ENCODE assay signal across 17 cellular contexts in the genomic region with DNA sequence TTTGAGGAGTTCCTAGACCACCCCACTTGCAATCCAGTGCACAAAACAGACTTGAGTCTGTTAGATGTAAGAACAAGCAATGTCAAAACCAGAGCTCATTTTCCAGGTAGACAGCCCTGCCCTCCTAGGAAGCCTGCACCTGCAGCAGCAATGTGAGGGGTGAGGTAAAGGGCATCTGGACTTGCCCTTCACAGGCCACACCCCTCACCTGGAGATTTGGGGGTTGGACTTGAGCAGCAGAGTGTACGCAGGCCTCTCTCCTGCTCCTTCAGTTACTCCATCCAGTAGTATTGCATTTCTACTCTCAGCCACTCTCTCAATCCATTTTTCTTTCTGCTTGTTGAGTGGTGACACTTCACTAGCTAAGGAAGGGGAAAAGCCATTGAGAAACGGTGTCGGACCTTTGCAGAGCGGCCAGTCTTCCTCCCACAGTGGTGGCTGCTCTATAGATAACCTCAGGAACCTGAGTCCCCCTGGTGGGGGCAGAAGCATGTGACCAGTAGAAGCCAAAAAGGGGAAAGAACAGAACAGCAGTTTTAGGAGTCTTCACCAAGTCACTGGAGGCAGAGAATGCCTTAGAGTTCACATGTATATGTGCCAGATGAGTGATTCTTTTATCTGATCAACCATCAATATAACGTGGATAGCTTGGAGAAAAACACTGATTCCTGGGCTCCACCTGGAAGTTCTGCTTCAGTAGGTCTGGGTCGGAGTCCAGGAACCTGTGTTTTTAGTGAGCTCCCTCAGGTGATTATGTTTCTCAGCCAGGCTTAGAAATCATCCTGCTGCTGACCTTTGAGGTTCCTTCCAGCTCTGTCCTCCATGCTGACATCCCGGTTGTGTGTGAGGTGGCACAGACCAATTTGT. TPM values are rescaled to one million over a fixed set of nuclear protein-coding genes. Genes with fewer than 3 reads are reported as not detected.
DNase-seq lines count a peak whose midpoint lies in the region; ATAC-seq, FAIRE-seq and TF ChIP-seq lines count a peak whose summit lies in the region.
"Had no signal": no experiment of that assay in that cellular context is flagged by ENCODE, and none has a peak within 500 bp of the region (broad histone marks: within the 10 kb centered on the region; RNA-seq: fewer than 3 reads in every experiment).

No MANE protein-coding gene starts in this region.

- POLR2A ChIA-PET in BJ (lab: Charles Lee) (no interaction called here), HEK293 (lab: Yijun Ruan, JAX) (interaction anchor here (0.9 kb wide), 1 partner anchor 28 kb away, joined by 3 read pairs; no protein-coding TSS in a partner anchor)

- peak; percentile 47 for ATAC-seq in mucosa of descending colon
- no peak for ATAC-seq in GM18517 (IDR thresholded peaks at IDR 0.05; ENCODE audit: unreplicated experiment)
- ATAC-seq: activated CD4-positive, CD25-positive, alpha-beta regulatory T cell treated with anti-CD3 and anti-CD28 coated beads, Interleukin-2, amount 50 U/mL, for 24 hours had no signal

- H3K4me3 ChIP-seq in BJ (ENCODE audit: low read depth, low read length) = no peak overlapping the region
- H3K4me3 ChIP-seq in HEK293 (ENCODE audit: low read depth, low read length) = no peak overlapping the region
- H3K4me3 ChIP-seq in WERI-Rb-1 (ENCODE audit: low read depth, low read length) = no peak overlapping the region
- H3K4me3 ChIP-seq in mucosa of descending colon = no peak overlapping the region
- H3K4me3 ChIP-seq: adrenal gland, uterus had no signal

- no peak overlapping the region for H3K27ac ChIP-seq in HEK293 (ENCODE audit: extremely low read depth, low read depth, low read length)
- no peak overlapping the region for H3K27ac ChIP-seq in WERI-Rb-1
- H3K27ac ChIP-seq: uterus had no signal

- H3K36me3 ChIP-seq in BJ (ENCODE audit: control insufficient read depth, insufficient read depth, low read length) (peaks cover 24% of the 10 kb centered on the region), HEK293 (ENCODE audit: control insufficient read depth in 2 of 2, insufficient read depth in 1 of 2, low read length in 2 of 2) (peaks cover 8 to 66% of the 10 kb centered on the region in 2 experiments; a peak in 2 of 3 replicates), WERI-Rb-1 (peaks cover 59% of the 10 kb centered on the region), mucosa of descending colon (ENCODE audit: low read depth) (peaks cover 5% of the 10 kb centered on the region)
- H3K36me3 ChIP-seq: uterus had no signal

- DNase-seq in BJ (ENCODE audit: low read depth) = no peak
- peak; percentile 15 for DNase-seq in WERI-Rb-1
- DNase-seq in mucosa of descending colon = peak in 1 of 3 donors; percentile 44
- no peak for DNase-seq in D721Med (ENCODE audit: insufficient read length, low spot score)
- no peak for DNase-seq in SIG-M5 (lab: John Stamatoyannopoulos, UW)
- DNase-seq in activated CD8-positive, alpha-beta memory T cell treated with anti-CD3 and anti-CD28 coated beads, Interleukin-2, amount 50 U/mL, for 48 hours = no peak
- DNase-seq: activated T-cell treated with anti-CD3 and anti-CD28 coated beads, Interleukin-2, amount 50 U/mL, for 1 hour; AML-193; cortex of kidney; NCI-H1694 treated with DMSO at 0.1 percent for 48 hours; NK-92 treated with Interleukin-12 subunit alpha and Interleukin-12 subunit beta, amount 100 ng/mL, for 24 hours; posterior cingulate gyrus; uterus had no signal

- H3K4me1 ChIP-seq in HEK293 (ENCODE audit: control insufficient read depth, insufficient read depth, low read length) = no peaks in the 10 kb centered on the region; the same call in 1 of the 2 replicates
- peaks cover 25% of the 10 kb centered on the region for H3K4me1 ChIP-seq in mucosa of descending colon (ENCODE audit: low read depth)
- H3K4me1 ChIP-seq: uterus had no signal

- FAIRE-seq in D721Med (lab: Jason Lieb, UNC) = no peak

- intact Hi-C loops in mucosa of descending colon (cut with DNase I, micrococcal nuclease) = no loop called here

- CTCF ChIA-PET in BJ (lab: Yijun Ruan, JAX) (interaction anchor here (0.9 to 1.0 kb wide), 2 partner anchors 8 to 10 kb away, joined by 3 to 5 read pairs; no protein-coding TSS in a partner anchor), HEK293 (lab: Yijun Ruan, JAX) (interaction anchor here (0.6 to 0.8 kb wide), 4 partner anchors 87 to 592 kb away, joined by 3 to 4 read pairs (median 3); no protein-coding TSS in a partner anchor)

- H3K9me3 ChIP-seq in HEK293 (ENCODE audit: control insufficient read depth, insufficient read depth, low read depth, low read length) (no peaks in the 10 kb centered on the region), WERI-Rb-1 (ENCODE audit: severe bottlenecking) (no peaks in the 10 kb centered on the region), mucosa of descending colon (no peaks in the 10 kb centered on the region)
- H3K9me3 ChIP-seq: adrenal gland, uterus had no signal

- H3K27me3 ChIP-seq in BJ (ENCODE audit: control insufficient read depth, insufficient read depth, low read length) (no peaks in the 10 kb centered on the region), WERI-Rb-1 (ENCODE audit: insufficient read depth, low read depth, severe bottlenecking) (no peaks in the 10 kb centered on the region)
- H3K27me3 ChIP-seq: adrenal gland, uterus had no signal

- TF ChIP-seq CTCF in BJ (IDR thresholded peaks at IDR 0.05; ENCODE audit: insufficient read depth, low read depth, low read length) = 0 out of 2 replicates have a peak, but pooled peaks have one; percentile 14
- no peak for TF ChIP-seq CTCF in HEK293 (tag by site-specific recombination; IDR thresholded peaks at IDR 0.05)
- TF ChIP-seq CTCF in WERI-Rb-1 (IDR thresholded peaks at IDR 0.05; ENCODE audit: low read depth, low read length) = 0 out of 2 replicates have a peak, but pooled peaks have one; percentile 16
- TF ChIP-seq CTCF in mucosa of descending colon (IDR thresholded peaks at IDR 0.05) = no peak
- TF ChIP-seq CTCF in D721Med (IDR thresholded peaks at IDR 0.05; ENCODE audit: insufficient read depth, missing control alignments) = no peak

TF ChIP-seq in HEK293, 187 proteins besides CTCF, POLR2A, EP300 and RAD21:
- TF ChIP-seq INSM2 (tag by site-specific recombination; IDR thresholded peaks at IDR 0.05) = no peak
- peak; percentile 73 for TF ChIP-seq ZBTB20 (tag by site-specific recombination; IDR thresholded peaks at IDR 0.05)
- no peak for TF ChIP-seq ZBTB21 (tag by site-specific recombination; IDR thresholded peaks at IDR 0.05)
- TF ChIP-seq ZSCAN16 (tag by site-specific recombination; IDR thresholded peaks at IDR 0.05) = no peak
- TF ChIP-seq ZNF645 (tag by site-specific recombination; IDR thresholded peaks at IDR 0.05) = no peak
- no peak for TF ChIP-seq ZNF747 (tag by site-specific recombination; IDR thresholded peaks at IDR 0.05)
TF ChIP-seq in HEK293: peak in this region for 1.

RNA-seq across cellular contexts. Expression of gene ARFGEF2, which starts 28.0 kb away (rescaled TPM):
- 15.5 and 20.0 TPM in 2 replicates for polyA plus RNA-seq in BJ (2011; rRNA removed)
- 32.4 and 33.1 TPM in 2 replicates for polyA minus RNA-seq in BJ (2011; rRNA and poly(A)+ RNA removed)
- total RNA-seq in mucosa of descending colon = 10 to 100 TPM; 46.2 to 73.8 (median 68.0) TPM

Comparison
In these comparisons a context has a peak if more than half of its experiments do, and no peak if none do; other contexts are left out.
1. CTCF ChIP-seq: peak in BJ (single experiment) and WERI-Rb-1 (single experiment); none in HEK293 (single experiment), mucosa of descending colon (single experiment) and D721Med (single experiment).